2 cellular contexts compared by ENCODE assay signal in the genomic region with DNA sequence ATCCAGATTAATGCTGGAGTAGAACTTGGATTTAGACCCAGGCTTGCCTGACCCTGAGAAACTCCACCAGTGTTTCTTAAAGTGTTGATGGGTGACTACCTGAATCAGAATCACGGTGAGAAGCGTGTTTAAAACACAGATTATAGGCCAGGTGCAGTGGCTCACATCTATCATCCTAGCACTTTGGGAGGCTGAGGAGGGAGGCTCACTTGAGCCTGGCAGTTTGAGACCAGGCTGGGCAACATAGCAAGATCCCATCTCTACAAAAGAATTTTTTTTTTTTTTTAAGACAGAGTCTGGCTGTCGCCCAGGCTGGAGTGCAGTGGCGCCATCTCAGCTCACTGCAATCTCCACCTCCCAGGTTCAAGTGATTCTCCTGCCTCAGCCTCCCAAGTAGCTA.
A peak's percentile ranks its signal among the peaks of the same experiment; 100 is the strongest.
TF ChIP-seq lines count a peak whose summit lies in the region.

No MANE protein-coding gene starts in this region.

TF ChIP-seq in HepG2, 621 proteins besides CTCF, POLR2A, EP300 and RAD21:
- TF ChIP-seq ZNF205 (CRISPR knock-in tag; IDR thresholded peaks at IDR 0.05) (no peak), ZNF121 (CRISPR knock-in tag; IDR thresholded peaks at IDR 0.05) (peak; percentile 56; the same call in 1 of the 2 replicates)

TF ChIP-seq in K562, 482 proteins besides CTCF, POLR2A, EP300 and RAD21:
- TF ChIP-seq FOXP1 (CRISPR knock-in tag; IDR thresholded peaks at IDR 0.05), result peak; percentile 35; the same call in 1 of the 2 replicates
- TF ChIP-seq, protein P1, sequence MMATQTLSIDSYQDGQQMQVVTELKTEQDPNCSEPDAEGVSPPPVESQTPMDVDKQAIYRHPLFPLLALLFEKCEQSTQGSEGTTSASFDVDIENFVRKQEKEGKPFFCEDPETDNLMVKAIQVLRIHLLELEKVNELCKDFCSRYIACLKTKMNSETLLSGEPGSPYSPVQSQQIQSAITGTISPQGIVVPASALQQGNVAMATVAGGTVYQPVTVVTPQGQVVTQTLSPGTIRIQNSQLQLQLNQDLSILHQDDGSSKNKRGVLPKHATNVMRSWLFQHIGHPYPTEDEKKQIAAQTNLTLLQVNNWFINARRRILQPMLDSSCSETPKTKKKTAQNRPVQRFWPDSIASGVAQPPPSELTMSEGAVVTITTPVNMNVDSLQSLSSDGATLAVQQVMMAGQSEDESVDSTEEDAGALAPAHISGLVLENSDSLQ (IDR thresholded peaks at IDR 0.05), result no peak
- TF ChIP-seq BCOR (IDR thresholded peaks at IDR 0.05), result peak; percentile 34; the same call in 1 of the 2 replicates
- TF ChIP-seq ZNF121 (CRISPR knock-in tag; conservative IDR thresholded peaks at IDR 0.05), result peak; percentile 99
- TF ChIP-seq C11orf30 (IDR thresholded peaks at IDR 0.05; ENCODE audit: low read depth), result no peak
- no peak for TF ChIP-seq NFE2L1 (tag; IDR thresholded peaks at IDR 0.05; ENCODE audit: borderline replicate concordance, low read depth)
- TF ChIP-seq, protein P2, sequence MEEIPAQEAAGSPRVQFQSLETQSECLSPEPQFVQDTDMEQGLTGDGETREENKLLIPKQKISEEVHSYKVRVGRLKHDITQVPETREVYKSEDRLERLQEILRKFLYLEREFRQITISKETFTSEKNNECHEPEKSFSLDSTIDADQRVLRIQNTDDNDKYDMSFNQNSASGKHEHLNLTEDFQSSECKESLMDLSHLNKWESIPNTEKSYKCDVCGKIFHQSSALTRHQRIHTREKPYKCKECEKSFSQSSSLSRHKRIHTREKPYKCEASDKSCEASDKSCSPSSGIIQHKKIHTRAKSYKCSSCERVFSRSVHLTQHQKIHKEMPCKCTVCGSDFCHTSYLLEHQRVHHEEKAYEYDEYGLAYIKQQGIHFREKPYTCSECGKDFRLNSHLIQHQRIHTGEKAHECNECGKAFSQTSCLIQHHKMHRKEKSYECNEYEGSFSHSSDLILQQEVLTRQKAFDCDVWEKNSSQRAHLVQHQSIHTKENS (CRISPR knock-in tag; IDR thresholded peaks at IDR 0.05), result no peak
- peak in 1 of 2 experiments; percentile 27; a peak in 1 of 4 replicates for TF ChIP-seq FOXA3 (CRISPR knock-in tag; conservative IDR thresholded peaks at IDR 0.05 in 1 of 2, IDR thresholded peaks at IDR 0.05 in 1 of 2)
- TF ChIP-seq, protein P3, sequence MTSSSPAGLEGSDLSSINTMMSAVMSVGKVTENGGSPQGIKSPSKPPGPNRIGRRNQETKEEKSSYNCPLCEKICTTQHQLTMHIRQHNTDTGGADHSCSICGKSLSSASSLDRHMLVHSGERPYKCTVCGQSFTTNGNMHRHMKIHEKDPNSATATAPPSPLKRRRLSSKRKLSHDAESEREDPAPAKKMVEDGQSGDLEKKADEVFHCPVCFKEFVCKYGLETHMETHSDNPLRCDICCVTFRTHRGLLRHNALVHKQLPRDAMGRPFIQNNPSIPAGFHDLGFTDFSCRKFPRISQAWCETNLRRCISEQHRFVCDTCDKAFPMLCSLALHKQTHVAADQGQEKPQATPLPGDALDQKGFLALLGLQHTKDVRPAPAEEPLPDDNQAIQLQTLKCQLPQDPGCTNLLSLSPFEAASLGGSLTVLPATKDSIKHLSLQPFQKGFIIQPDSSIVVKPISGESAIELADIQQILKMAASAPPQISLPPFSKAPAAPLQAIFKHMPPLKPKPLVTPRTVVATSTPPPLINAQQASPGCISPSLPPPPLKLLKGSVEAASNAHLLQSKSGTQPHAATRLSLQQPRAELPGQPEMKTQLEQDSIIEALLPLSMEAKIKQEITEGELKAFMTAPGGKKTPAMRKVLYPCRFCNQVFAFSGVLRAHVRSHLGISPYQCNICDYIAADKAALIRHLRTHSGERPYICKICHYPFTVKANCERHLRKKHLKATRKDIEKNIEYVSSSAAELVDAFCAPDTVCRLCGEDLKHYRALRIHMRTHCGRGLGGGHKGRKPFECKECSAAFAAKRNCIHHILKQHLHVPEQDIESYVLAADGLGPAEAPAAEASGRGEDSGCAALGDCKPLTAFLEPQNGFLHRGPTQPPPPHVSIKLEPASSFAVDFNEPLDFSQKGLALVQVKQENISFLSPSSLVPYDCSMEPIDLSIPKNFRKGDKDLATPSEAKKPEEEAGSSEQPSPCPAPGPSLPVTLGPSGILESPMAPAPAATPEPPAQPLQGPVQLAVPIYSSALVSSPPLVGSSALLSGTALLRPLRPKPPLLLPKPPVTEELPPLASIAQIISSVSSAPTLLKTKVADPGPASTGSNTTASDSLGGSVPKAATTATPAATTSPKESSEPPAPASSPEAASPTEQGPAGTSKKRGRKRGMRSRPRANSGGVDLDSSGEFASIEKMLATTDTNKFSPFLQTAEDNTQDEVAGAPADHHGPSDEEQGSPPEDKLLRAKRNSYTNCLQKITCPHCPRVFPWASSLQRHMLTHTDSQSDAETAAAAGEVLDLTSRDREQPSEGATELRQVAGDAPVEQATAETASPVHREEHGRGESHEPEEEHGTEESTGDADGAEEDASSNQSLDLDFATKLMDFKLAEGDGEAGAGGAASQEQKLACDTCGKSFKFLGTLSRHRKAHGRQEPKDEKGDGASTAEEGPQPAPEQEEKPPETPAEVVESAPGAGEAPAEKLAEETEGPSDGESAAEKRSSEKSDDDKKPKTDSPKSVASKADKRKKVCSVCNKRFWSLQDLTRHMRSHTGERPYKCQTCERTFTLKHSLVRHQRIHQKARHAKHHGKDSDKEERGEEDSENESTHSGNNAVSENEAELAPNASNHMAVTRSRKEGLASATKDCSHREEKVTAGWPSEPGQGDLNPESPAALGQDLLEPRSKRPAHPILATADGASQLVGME (CRISPR knock-in tag; IDR thresholded peaks at IDR 0.05), result no peak
- TF ChIP-seq, protein P4, sequence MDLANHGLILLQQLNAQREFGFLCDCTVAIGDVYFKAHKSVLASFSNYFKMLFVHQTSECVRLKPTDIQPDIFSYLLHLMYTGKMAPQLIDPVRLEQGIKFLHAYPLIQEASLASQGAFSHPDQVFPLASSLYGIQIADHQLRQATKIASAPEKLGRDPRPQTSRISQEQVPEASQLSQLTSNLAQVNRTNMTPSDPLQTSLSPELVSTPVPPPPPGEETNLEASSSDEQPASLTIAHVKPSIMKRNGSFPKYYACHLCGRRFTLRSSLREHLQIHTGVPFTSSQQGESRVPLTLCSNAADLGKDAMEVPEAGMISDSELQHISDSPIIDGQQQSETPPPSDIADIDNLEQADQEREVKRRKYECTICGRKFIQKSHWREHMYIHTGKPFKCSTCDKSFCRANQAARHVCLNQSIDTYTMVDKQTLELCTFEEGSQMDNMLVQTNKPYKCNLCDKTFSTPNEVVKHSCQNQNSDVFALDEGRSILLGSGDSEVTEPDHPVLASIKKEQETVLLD (IDR thresholded peaks at IDR 0.05), result no peak
- TF ChIP-seq RBM25 (IDR thresholded peaks at IDR 0.05; ENCODE audit: low read depth, low read length, severe bottlenecking), result peak; percentile 46
